Comparison of ENCODE assay signal across 24 cellular contexts in genomic region chr3:18672561-18672960, GRCh38.
A peak's percentile ranks its signal among the peaks of the same experiment; 100 is the strongest.
DNase-seq lines count a peak whose midpoint lies in the region; ATAC-seq and TF ChIP-seq lines count a peak whose summit lies in the region.
"Had no signal": no experiment of that assay in that cellular context is flagged by ENCODE, and none has a peak within 500 bp of the region (broad histone marks: within the 10 kb centered on the region; RNA-seq: fewer than 3 reads in every experiment).

No MANE protein-coding gene starts in this region.

- H3K27me3 Mint-ChIP-seq in activated CD4-positive, alpha-beta T cell treated with anti-CD3 and anti-CD28 coated beads, Interleukin-2, amount 10 ng/mL, durations not matched to agents 7 days and 5 days = no peaks in the 10 kb centered on the region
- H3K27me3 Mint-ChIP-seq in activated T-helper 2 cell treated with anti-CD3 and anti-CD28 coated beads, Interferon-gamma antibody, Interleukin-2, Interleukin-4, amounts not matched to agents 10 μg/mL and 5 μg/mL and 100 μg/mL, durations not matched to agents 14 hours and 24 hours and 36 hours (ENCODE audit: low read depth) = no peaks in the 10 kb centered on the region
- H3K27me3 Mint-ChIP-seq: type B pancreatic cell had no signal

- H3K4me1 ChIP-seq in transverse colon (no peaks in the 10 kb centered on the region), esophagus muscularis mucosa (no peaks in the 10 kb centered on the region)
- H3K4me1 ChIP-seq: BLaER1, heart left ventricle had no signal

- H3K4me3 ChIP-seq in transverse colon = no peak overlapping the region
- H3K4me3 ChIP-seq in esophagus muscularis mucosa = no peak overlapping the region
- H3K4me3 ChIP-seq: BLaER1, dorsolateral prefrontal cortex, heart left ventricle had no signal

- H3K27me3 ChIP-seq in transverse colon (no peaks in the 10 kb centered on the region), esophagus muscularis mucosa (peaks cover 0 to 1% (median 0%) of the 10 kb centered on the region in 4 donors)
- H3K27me3 ChIP-seq: BLaER1, dorsolateral prefrontal cortex, heart left ventricle had no signal

- DNase-seq in activated CD4-positive, alpha-beta T cell treated with anti-CD3 and anti-CD28 coated beads, Interleukin-2, amount 10 ng/mL, durations not matched to agents 7 days and 5 days = no peak
- DNase-seq in activated CD4-positive, alpha-beta T cell treated with anti-CD3 and anti-CD28 coated beads for 48 hours = no peak
- no peak for DNase-seq in activated T-helper 2 cell treated with anti-CD3 and anti-CD28 coated beads, Interferon-gamma antibody, Interleukin-2, Interleukin-4, amounts not matched to agents 10 μg/mL and 5 μg/mL and 100 μg/mL, durations not matched to agents 14 hours and 24 hours and 36 hours (ENCODE audit: low spot score)
- no peak for DNase-seq in transverse colon
- DNase-seq in esophagus muscularis mucosa (ENCODE audit: extremely low spot score) = no peak
- no peak for DNase-seq in NCI-H1436 treated with DMSO at 0.1 percent for 48 hours (lab: John Stamatoyannopoulos, UW)
- DNase-seq: activated gamma-delta T cell treated with Interleukin-2 at 50 U/mL for 16 hours; central memory CD4-positive, alpha-beta T cell; dorsolateral prefrontal cortex; EL; heart left ventricle; mesendoderm; NCI-H1092; NCI-H1930; SK-N-SH; stimulated activated CD4-positive, alpha-beta T cell treated with anti-CD3 and anti-CD28 coated beads, Interleukin-2, amount 100 ng/mL, for 48 hours; stimulated activated naive CD4-positive, alpha-beta T cell treated with Interleukin-2 at 50 U/mL for 16 hours had no signal

- intact Hi-C loops in activated T-helper 2 cell treated with anti-CD3 and anti-CD28 coated beads, Interferon-gamma antibody, Interleukin-2, Interleukin-4, amounts not matched to agents 10 μg/mL and 5 μg/mL and 100 μg/mL, durations not matched to agents 14 hours and 24 hours and 36 hours (cut with micrococcal nuclease) = loop anchor here (10.0 kb wide), 1 partner anchor 202 kb away; no protein-coding TSS in a partner anchor
- intact Hi-C loops in transverse colon (cut with DNase I; ENCODE audit: low total_unique reads) = no loop called here
- intact Hi-C loops in esophagus muscularis mucosa (cut with DNase I) = no loop called here

- H3K36me3 ChIP-seq in transverse colon = no peaks in the 10 kb centered on the region
- H3K36me3 ChIP-seq in esophagus muscularis mucosa = no peaks in the 10 kb centered on the region
- H3K36me3 ChIP-seq: BLaER1, heart left ventricle had no signal

- TF ChIP-seq POLR2A in GM18505 (IDR thresholded peaks at IDR 0.05; ENCODE audit: borderline replicate concordance, extremely low read depth, insufficient read depth, insufficient read length) (no peak), transverse colon (IDR thresholded peaks at IDR 0.05) (no peak), esophagus muscularis mucosa (IDR thresholded peaks at IDR 0.05; ENCODE audit: low read depth) (no peak)

- no peaks in the 10 kb centered on the region for H3K9me3 ChIP-seq in transverse colon
- H3K9me3 ChIP-seq in esophagus muscularis mucosa = no peaks in the 10 kb centered on the region
- H3K9me3 ChIP-seq: BLaER1, SK-N-SH had no signal

- peak overlapping the region; percentile 61 for H3K4me3 Mint-ChIP-seq in activated CD4-positive, alpha-beta T cell treated with anti-CD3 and anti-CD28 coated beads, Interleukin-2, amount 10 ng/mL, durations not matched to agents 7 days and 5 days
- H3K4me3 Mint-ChIP-seq in activated T-helper 2 cell treated with anti-CD3 and anti-CD28 coated beads, Interferon-gamma antibody, Interleukin-2, Interleukin-4, amounts not matched to agents 10 μg/mL and 5 μg/mL and 100 μg/mL, durations not matched to agents 14 hours and 24 hours and 36 hours (ENCODE audit: low read depth) = peak overlapping the region; percentile 13
- H3K4me3 Mint-ChIP-seq: type B pancreatic cell had no signal

- H3K9me3 Mint-ChIP-seq in activated CD4-positive, alpha-beta T cell treated with anti-CD3 and anti-CD28 coated beads, Interleukin-2, amount 10 ng/mL, durations not matched to agents 7 days and 5 days = peaks cover 23% of the 10 kb centered on the region
- H3K9me3 Mint-ChIP-seq in activated T-helper 2 cell treated with anti-CD3 and anti-CD28 coated beads, Interferon-gamma antibody, Interleukin-2, Interleukin-4, amounts not matched to agents 10 μg/mL and 5 μg/mL and 100 μg/mL, durations not matched to agents 14 hours and 24 hours and 36 hours = peaks cover 8% of the 10 kb centered on the region

- WGBS in transverse colon (ENCODE audit: low coverage in 1 of 2), 2 donors = 18 to 19% methylated on average over 3 of the region's 3 CpGs
- 60% methylated on average over 3 of the region's 3 CpGs for WGBS in esophagus muscularis mucosa

- ATAC-seq in GM18505 (IDR thresholded peaks at IDR 0.05; ENCODE audit: unreplicated experiment) (peak; percentile 68), HG02759 (IDR thresholded peaks at IDR 0.05; ENCODE audit: unreplicated experiment) (peak; percentile 60)
- ATAC-seq: heart left ventricle, HepG2, left lobe of liver had no signal

- in situ Hi-C loops in transverse colon (cut with MboI; ENCODE audit: low pct_ligation_motif_present in 1 of 4, low pct_unique_long_range_greater_than_20kb in 1 of 4, low sequenced_read_pairs in 3 of 4) = no loop called here

- H3K27ac ChIP-seq in transverse colon = no peak overlapping the region
- no peak overlapping the region for H3K27ac ChIP-seq in esophagus muscularis mucosa (replicated peaks in 1 of 4)
- H3K27ac ChIP-seq: BLaER1, dorsolateral prefrontal cortex, heart left ventricle, HL-60 had no signal

- CTCF ChIA-PET in activated CD4-positive, alpha-beta T cell treated with anti-CD3 and anti-CD28 coated beads, Interleukin-2, amount 10 ng/mL, durations not matched to agents 7 days and 5 days (lab: Charles Lee) = interaction anchor here (0.6 kb wide), 1 partner anchor 110 kb away, joined by 3 read pairs; no protein-coding TSS in a partner anchor

- no peak for TF ChIP-seq EP300 in transverse colon (IDR thresholded peaks at IDR 0.05; ENCODE audit: low read depth)
- no peak for TF ChIP-seq EP300 in esophagus muscularis mucosa (IDR thresholded peaks at IDR 0.05)

- no peak for TF ChIP-seq CTCF in transverse colon (IDR thresholded peaks at IDR 0.05)
- no peak for TF ChIP-seq CTCF in esophagus muscularis mucosa (IDR thresholded peaks at IDR 0.05)

- POLR2A ChIA-PET in activated CD4-positive, alpha-beta T cell treated with anti-CD3 and anti-CD28 coated beads, Interleukin-2, amount 10 ng/mL, durations not matched to agents 7 days and 5 days (lab: Charles Lee) = no interaction called here

- peaks cover 73% of the 10 kb centered on the region for H3K4me1 Mint-ChIP-seq in activated CD4-positive, alpha-beta T cell treated with anti-CD3 and anti-CD28 coated beads, Interleukin-2, amount 10 ng/mL, durations not matched to agents 7 days and 5 days
- H3K4me1 Mint-ChIP-seq in activated T-helper 2 cell treated with anti-CD3 and anti-CD28 coated beads, Interferon-gamma antibody, Interleukin-2, Interleukin-4, amounts not matched to agents 10 μg/mL and 5 μg/mL and 100 μg/mL, durations not matched to agents 14 hours and 24 hours and 36 hours (ENCODE audit: low read depth) = peaks cover 78% of the 10 kb centered on the region

- H3K27ac Mint-ChIP-seq in activated CD4-positive, alpha-beta T cell treated with anti-CD3 and anti-CD28 coated beads, Interleukin-2, amount 10 ng/mL, durations not matched to agents 7 days and 5 days = peak overlapping the region; percentile 84
- peak overlapping the region; percentile 66 for H3K27ac Mint-ChIP-seq in activated T-helper 2 cell treated with anti-CD3 and anti-CD28 coated beads, Interferon-gamma antibody, Interleukin-2, Interleukin-4, amounts not matched to agents 10 μg/mL and 5 μg/mL and 100 μg/mL, durations not matched to agents 14 hours and 24 hours and 36 hours
- H3K27ac Mint-ChIP-seq: type B pancreatic cell had no signal

- peaks cover 27% of the 10 kb centered on the region for H3K36me3 Mint-ChIP-seq in activated CD4-positive, alpha-beta T cell treated with anti-CD3 and anti-CD28 coated beads, Interleukin-2, amount 10 ng/mL, durations not matched to agents 7 days and 5 days (ENCODE audit: low read depth)
- peaks cover 25% of the 10 kb centered on the region for H3K36me3 Mint-ChIP-seq in activated T-helper 2 cell treated with anti-CD3 and anti-CD28 coated beads, Interferon-gamma antibody, Interleukin-2, Interleukin-4, amounts not matched to agents 10 μg/mL and 5 μg/mL and 100 μg/mL, durations not matched to agents 14 hours and 24 hours and 36 hours (ENCODE audit: low read depth)
- H3K36me3 Mint-ChIP-seq: type B pancreatic cell had no signal
